ENCODE assay signal across 10 cellular contexts in the genomic region with DNA sequence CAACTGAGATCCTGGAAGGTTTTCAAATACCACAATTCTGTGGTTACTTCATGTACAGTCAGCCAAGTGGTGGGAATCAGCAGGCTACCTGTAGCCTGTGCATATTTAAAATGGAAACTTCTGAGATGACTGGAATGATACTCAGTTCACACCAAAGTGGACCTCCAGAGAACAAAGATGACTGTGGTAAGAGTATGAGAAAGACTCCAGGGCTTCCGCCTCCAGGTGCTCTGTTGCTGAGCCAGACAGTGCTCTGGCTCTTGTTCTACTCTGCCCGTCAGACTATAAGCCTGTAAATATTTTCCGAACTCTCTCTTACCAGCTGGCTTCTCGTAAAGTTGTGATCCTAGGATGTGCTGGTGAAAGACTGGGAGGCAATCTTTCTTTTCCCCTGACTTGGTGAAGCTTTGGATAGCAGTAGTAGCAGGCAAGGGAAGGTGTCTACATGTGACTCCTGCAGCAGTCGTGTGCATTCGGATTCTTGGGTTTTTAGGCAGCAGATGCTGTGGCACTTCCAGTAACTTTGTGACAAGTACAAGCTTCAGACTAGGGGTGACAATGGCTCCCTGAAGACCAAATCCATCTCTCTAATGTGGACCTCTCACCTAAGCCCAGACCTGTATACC. TPM values are rescaled to one million over a fixed set of nuclear protein-coding genes. Genes with fewer than 3 reads are reported as not detected.
DNase-seq lines count a peak whose midpoint lies in the region; ATAC-seq and TF ChIP-seq lines count a peak whose summit lies in the region.
"Had no signal": no experiment of that assay in that cellular context is flagged by ENCODE, and none has a peak within 500 bp of the region (broad histone marks: within the 10 kb centered on the region; RNA-seq: fewer than 3 reads in every experiment).

No MANE protein-coding gene starts in this region.

- intact Hi-C loops in activated CD4-positive, alpha-beta T cell treated with anti-CD3 and anti-CD28 coated beads, Interleukin-2, amount 10 ng/mL, durations not matched to agents 24 days and 14 days (cut with micrococcal nuclease), result loop anchor here (1.0 to 2.0 kb wide), 2 partner anchors 12 to 21 kb away; no protein-coding TSS in a partner anchor
- intact Hi-C loops in natural killer cell (cut with micrococcal nuclease), result no loop called here

- no peaks in the 10 kb centered on the region for H3K27me3 Mint-ChIP-seq in activated CD4-positive, alpha-beta T cell treated with anti-CD3 and anti-CD28 coated beads, Interleukin-2, amount 10 ng/mL, durations not matched to agents 24 days and 14 days
- H3K27me3 Mint-ChIP-seq in IgD-negative memory B cell (no peaks in the 10 kb centered on the region), natural killer cell (ENCODE audit: low read depth in 2 of 2) (no peaks in the 10 kb centered on the region)

- no peak overlapping the region for H3K4me3 Mint-ChIP-seq in activated CD4-positive, alpha-beta T cell treated with anti-CD3 and anti-CD28 coated beads, Interleukin-2, amount 10 ng/mL, durations not matched to agents 24 days and 14 days
- H3K4me3 Mint-ChIP-seq in IgD-negative memory B cell, result peak overlapping the region in 2 of 4 donors; percentile 8 to 30
- H3K4me3 Mint-ChIP-seq in natural killer cell, result no peak overlapping the region

- peak; percentile 44 for ATAC-seq in GM21737 (IDR thresholded peaks at IDR 0.05; ENCODE audit: unreplicated experiment)
- ATAC-seq in natural killer cell, result no peak
- ATAC-seq: HCT116 had no signal

- TF ChIP-seq CTCF in natural killer cell (IDR thresholded peaks at IDR 0.05), result no peak

- H3K27ac Mint-ChIP-seq in activated CD4-positive, alpha-beta T cell treated with anti-CD3 and anti-CD28 coated beads, Interleukin-2, amount 10 ng/mL, durations not matched to agents 24 days and 14 days, result peak overlapping the region; percentile 27
- H3K27ac Mint-ChIP-seq in IgD-negative memory B cell (peak overlapping the region; percentile 40 to 64 (median 61)), natural killer cell (peak overlapping the region; percentile 5 to 71)

- peaks cover 34% of the 10 kb centered on the region for H3K36me3 Mint-ChIP-seq in activated CD4-positive, alpha-beta T cell treated with anti-CD3 and anti-CD28 coated beads, Interleukin-2, amount 10 ng/mL, durations not matched to agents 24 days and 14 days (ENCODE audit: low read depth)
- peaks cover 10% of the 10 kb centered on the region for H3K36me3 Mint-ChIP-seq in IgD-negative memory B cell
- no peaks in the 10 kb centered on the region for H3K36me3 Mint-ChIP-seq in natural killer cell

- peaks cover 48% of the 10 kb centered on the region for H3K4me1 Mint-ChIP-seq in activated CD4-positive, alpha-beta T cell treated with anti-CD3 and anti-CD28 coated beads, Interleukin-2, amount 10 ng/mL, durations not matched to agents 24 days and 14 days
- H3K4me1 Mint-ChIP-seq in IgD-negative memory B cell (peaks cover 54 to 59% (median 58%) of the 10 kb centered on the region in 3 donors), natural killer cell (peaks cover 56 to 66% of the 10 kb centered on the region in 2 donors)

- no peak for DNase-seq in activated CD4-positive, alpha-beta T cell treated with anti-CD3 and anti-CD28 coated beads, Interleukin-2, amount 10 ng/mL, durations not matched to agents 24 days and 14 days
- DNase-seq in activated CD4-positive, alpha-beta T cell treated with anti-CD3 and anti-CD28 coated beads for 1 hour, result no peak
- DNase-seq in natural killer cell (no peak), NCI-H146 treated with DMSO at 0.1 percent for 48 hours (lab: John Stamatoyannopoulos, UW; ENCODE audit: unreplicated experiment) (no peak), superior temporal gyrus (ENCODE audit: extremely low spot score) (no peak), AG08396 (ENCODE audit: low spot score) (no peak)
- DNase-seq: PC-9 had no signal

- H3K9me3 Mint-ChIP-seq in activated CD4-positive, alpha-beta T cell treated with anti-CD3 and anti-CD28 coated beads, Interleukin-2, amount 10 ng/mL, durations not matched to agents 24 days and 14 days, result no peaks in the 10 kb centered on the region
- H3K9me3 Mint-ChIP-seq in IgD-negative memory B cell (no peaks in the 10 kb centered on the region), natural killer cell (no peaks in the 10 kb centered on the region)

RNA-seq across cellular contexts. Expression of a gene that starts 23.1 kb away (rescaled TPM):
- 13.3 and 14.6 TPM in 2 replicates for total RNA-seq in activated CD4-positive, alpha-beta T cell treated with anti-CD3 and anti-CD28 coated beads, Interleukin-2, amount 10 ng/mL, durations not matched to agents 24 days and 14 days
- 38.2 TPM for polyA plus RNA-seq in IgD-negative memory B cell
- 10 to 100 TPM; 54.6 to 72.4 (median 66.1) TPM for total RNA-seq in natural killer cell
